ENCODE assay signal across 11 cellular contexts in genomic region chr1:181127898-181128453, GRCh38. TPM values are rescaled to one million over a fixed set of nuclear protein-coding genes. Genes with fewer than 3 reads are reported as not detected.
DNase-seq lines count a peak whose midpoint lies in the region; ATAC-seq, FAIRE-seq and TF ChIP-seq lines count a peak whose summit lies in the region.
"Had no signal": no experiment of that assay in that cellular context is flagged by ENCODE, and none has a peak within 500 bp of the region (broad histone marks: within the 10 kb centered on the region; RNA-seq: fewer than 3 reads in every experiment).

No MANE protein-coding gene starts in this region.

- ATAC-seq in left cardiac atrium (no peak), PC-3 (peak; percentile 50), HG02759 (IDR thresholded peaks at IDR 0.05; ENCODE audit: unreplicated experiment) (no peak), GM21447 (IDR thresholded peaks at IDR 0.05; ENCODE audit: unreplicated experiment) (no peak)

- H3K9ac ChIP-seq in PC-3 (ENCODE audit: low read length), result peak overlapping the region; percentile 76

- intact Hi-C loops in left ventricle myocardium inferior (cut with micrococcal nuclease) (no loop called here), left cardiac atrium (cut with DNase I) (no loop called here), PC-3 (cut with micrococcal nuclease) (no loop called here)

- H3K9me3 ChIP-seq in left ventricle myocardium inferior (replicated peaks) (no peaks in the 10 kb centered on the region), PC-3 (ENCODE audit: low read length) (no peaks in the 10 kb centered on the region)
- H3K9me3 ChIP-seq: HAP-1 had no signal

- H3K79me2 ChIP-seq in PC-3 (ENCODE audit: low read length), result no peaks in the 10 kb centered on the region

- H3K36me3 ChIP-seq in left ventricle myocardium inferior (no peaks in the 10 kb centered on the region), PC-3 (ENCODE audit: low read depth, low read length) (no peaks in the 10 kb centered on the region)
- H3K36me3 ChIP-seq: HAP-1 had no signal

- no peak for FAIRE-seq in urothelium cell line (lab: Jason Lieb, UNC)
- FAIRE-seq: astrocyte, frontal cortex had no signal

- CTCF ChIA-PET in PC-3 (lab: Charles Lee), result no interaction called here

- H3K4me3 ChIP-seq in left ventricle myocardium inferior (no peak overlapping the region), PC-3 (ENCODE audit: low read length) (no peak overlapping the region), fibroblast of mammary gland (ENCODE audit: control insufficient read depth, low read depth, low read length) (no peak overlapping the region)
- H3K4me3 ChIP-seq: HAP-1 had no signal

- no TSS peak for BruUV-seq in PC-3 (replicated peaks; lab: Mats Ljungman, UMichigan)

- POLR2A ChIA-PET in PC-3 (lab: Charles Lee; ENCODE audit: unreplicated experiment), result no interaction called here

- TF ChIP-seq CTCF in left ventricle myocardium inferior (IDR thresholded peaks at IDR 0.05; ENCODE audit: borderline replicate concordance) (no peak), PC-3 (conservative IDR thresholded peaks at IDR 0.05; ENCODE audit: low read depth, low read length) (no peak), fibroblast of mammary gland (conservative IDR thresholded peaks at IDR 0.05; ENCODE audit: control insufficient read depth, insufficient read depth, low read depth, low read length) (no peak)

- no peaks in the 10 kb centered on the region for H3F3A ChIP-seq in PC-3 (ENCODE audit: low read length, unreplicated experiment)

- H3K27ac ChIP-seq in left ventricle myocardium inferior (replicated peaks) (peak overlapping the region; percentile 65), PC-3 (ENCODE audit: low read length) (peak overlapping the region; percentile 96)

- no peaks in the 10 kb centered on the region for H3K9me2 ChIP-seq in PC-3 (replicated peaks; ENCODE audit: low read length)

- H3K4me1 ChIP-seq in left ventricle myocardium inferior (peaks cover 56% of the 10 kb centered on the region), PC-3 (ENCODE audit: insufficient read depth, low read length) (peaks cover 22% of the 10 kb centered on the region)
- H3K4me1 ChIP-seq: HAP-1 had no signal

- no peaks in the 10 kb centered on the region for H4K20me1 ChIP-seq in PC-3 (ENCODE audit: low read length)

- DNase-seq in left ventricle myocardium inferior (no peak), left cardiac atrium (no peak), PC-3 (peak; percentile 46), fibroblast of mammary gland (ENCODE audit: low read depth) (peak; percentile 17), urothelium cell line (ENCODE audit: low spot score) (peak; percentile 44), GOT3 (lab: John Stamatoyannopoulos, UW) (no peak)

- H3K27me3 ChIP-seq in left ventricle myocardium inferior (ENCODE audit: low read depth), result no peaks in the 10 kb centered on the region
- H3K27me3 ChIP-seq in PC-3 (ENCODE audit: low read length), result no peaks in the 10 kb centered on the region

- H3K4me2 ChIP-seq in PC-3 (ENCODE audit: low read length), result no peak overlapping the region

- no peak overlapping the region for H2AFZ ChIP-seq in PC-3 (ENCODE audit: low read length)

RNA-seq across cellular contexts. Expression of gene IER5, which starts 39.5 kb away (rescaled TPM):
- total RNA-seq in left ventricle myocardium inferior, result 22.1 TPM
- 10 to 100 TPM; 15.7 to 25.0 TPM for total RNA-seq in left cardiac atrium
- total RNA-seq in PC-3 (2014; rRNA removed), result 100 and 126 TPM in 2 replicates

Comparison
In these comparisons a context has a peak if more than half of its experiments do, and no peak if none do; other contexts are left out.
1. DNase-seq: peak in PC-3 (single experiment), fibroblast of mammary gland (single experiment) and urothelium cell line (single experiment); none in left ventricle myocardium inferior (single experiment), left cardiac atrium (single experiment) and GOT3 (single experiment).